8 cellular contexts compared by ENCODE assay signal in the genomic region with DNA sequence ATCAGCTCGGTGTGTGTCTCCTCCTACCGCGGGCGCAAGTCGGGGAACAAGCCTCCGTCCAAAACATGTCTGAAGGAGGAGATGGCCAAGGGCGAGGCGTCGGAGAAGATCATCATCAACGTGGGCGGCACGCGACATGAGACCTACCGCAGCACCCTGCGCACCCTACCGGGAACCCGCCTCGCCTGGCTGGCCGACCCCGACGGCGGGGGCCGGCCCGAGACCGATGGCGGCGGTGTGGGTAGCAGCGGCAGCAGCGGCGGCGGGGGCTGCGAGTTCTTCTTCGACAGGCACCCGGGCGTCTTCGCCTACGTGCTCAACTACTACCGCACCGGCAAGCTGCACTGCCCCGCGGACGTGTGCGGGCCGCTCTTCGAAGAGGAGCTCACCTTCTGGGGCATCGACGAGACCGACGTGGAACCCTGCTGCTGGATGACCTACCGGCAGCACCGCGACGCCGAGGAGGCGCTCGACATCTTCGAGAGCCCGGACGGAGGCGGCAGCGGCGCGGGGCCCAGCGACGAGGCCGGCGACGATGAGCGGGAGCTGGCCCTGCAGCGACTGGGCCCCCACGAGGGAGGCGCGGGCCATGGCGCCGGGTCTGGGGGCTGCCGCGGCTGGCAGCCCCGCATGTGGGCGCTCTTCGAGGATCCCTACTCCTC. TPM values are rescaled to one million over a fixed set of nuclear protein-coding genes. Genes with fewer than 3 reads are reported as not detected.
A peak's percentile ranks its signal among the peaks of the same experiment; 100 is the strongest.
DNase-seq lines count a peak whose midpoint lies in the region; ATAC-seq and TF ChIP-seq lines count a peak whose summit lies in the region.

No MANE protein-coding gene starts in this region.

- no peak for ATAC-seq in DND-41 (ENCODE audit: insufficient read depth, low read depth)
- ATAC-seq in RWPE2 (ENCODE audit: low read depth) = no peak
- ATAC-seq in HG03097 (IDR thresholded peaks at IDR 0.05; ENCODE audit: low FRiP score, unreplicated experiment) = no peak
- ATAC-seq in HG03354 (IDR thresholded peaks at IDR 0.05; ENCODE audit: poor library complexity, severe bottlenecking, unreplicated experiment) = no peak

- H3K79me2 ChIP-seq in DND-41 (ENCODE audit: insufficient read depth, low read length) = peaks cover 44% of the 10 kb centered on the region
- no peaks in the 10 kb centered on the region for H3K79me2 ChIP-seq in osteoblast (ENCODE audit: insufficient read depth, low read length)

- H3K27me3 ChIP-seq in DND-41 (ENCODE audit: insufficient read depth, low read length, poor library complexity) = no peaks in the 10 kb centered on the region
- peaks cover 10% of the 10 kb centered on the region for H3K27me3 ChIP-seq in RWPE2 (ENCODE audit: insufficient read depth, poor library complexity, severe bottlenecking)
- peaks cover 8% of the 10 kb centered on the region for H3K27me3 ChIP-seq in osteoblast (ENCODE audit: insufficient read depth, low read length)

- H4K20me1 ChIP-seq in DND-41 (ENCODE audit: insufficient read depth, low read length) (peaks cover 45% of the 10 kb centered on the region), osteoblast (ENCODE audit: insufficient read depth, low read length) (no peaks in the 10 kb centered on the region)

- DNase-seq in DND-41 (no peak), RWPE2 (ENCODE audit: low spot score) (no peak), osteoblast (ENCODE audit: insufficient read length, low spot score, missing footprints) (peak; percentile 54), pons (ENCODE audit: low spot score) (no peak), DMS114 treated with DMSO at 0.1 percent for 48 hours (lab: John Stamatoyannopoulos, UW; ENCODE audit: unreplicated experiment) (no peak)
- DNase-seq in effector CD8-positive, alpha-beta T cell (lab: John Stamatoyannopoulos, UW) = peak; percentile 26

- H3K4me2 ChIP-seq in DND-41 (ENCODE audit: insufficient read depth, low read length) = peak overlapping the region; percentile 78
- H3K4me2 ChIP-seq in osteoblast (ENCODE audit: insufficient read depth, low read length) = peak overlapping the region; percentile 82

- peak overlapping the region; percentile 81 for H3K9ac ChIP-seq in DND-41 (ENCODE audit: low read depth, low read length)

- H3K9me3 ChIP-seq in DND-41 (ENCODE audit: insufficient read depth, low read length, severe bottlenecking) = no peaks in the 10 kb centered on the region
- H3K9me3 ChIP-seq in RWPE2 (ENCODE audit: severe bottlenecking) = no peaks in the 10 kb centered on the region
- no peaks in the 10 kb centered on the region for H3K9me3 ChIP-seq in osteoblast (ENCODE audit: low read depth, low read length)

- TF ChIP-seq CTCF in DND-41 (IDR thresholded peaks at IDR 0.05; ENCODE audit: borderline replicate concordance, extremely low read depth, low read length, poor library complexity, severe bottlenecking) (no peak), RWPE2 (IDR thresholded peaks at IDR 0.05; ENCODE audit: poor library complexity, severe bottlenecking) (no peak), osteoblast (IDR thresholded peaks at IDR 0.05; ENCODE audit: extremely low read depth, low read depth, low read length) (no peak)

- H3K4me3 ChIP-seq in DND-41 (ENCODE audit: low read depth in 1 of 2, low read length in 2 of 2) = peak overlapping the region; percentile 65 to 84; a peak in 3 of 4 replicates
- peak overlapping the region; percentile 83 for H3K4me3 ChIP-seq in RWPE2 (ENCODE audit: severe bottlenecking)
- H3K4me3 ChIP-seq in osteoblast (ENCODE audit: insufficient read depth, low read length) = peak overlapping the region; percentile 69

- peaks cover 15% of the 10 kb centered on the region for H3K36me3 ChIP-seq in DND-41 (ENCODE audit: insufficient read depth, low read length)
- no peaks in the 10 kb centered on the region for H3K36me3 ChIP-seq in RWPE2 (ENCODE audit: low read depth)
- H3K36me3 ChIP-seq in osteoblast (ENCODE audit: insufficient read depth, low read length) = no peaks in the 10 kb centered on the region

- H3K4me1 ChIP-seq in DND-41 (ENCODE audit: insufficient read depth, low read length) (peaks cover 61% of the 10 kb centered on the region), RWPE2 (ENCODE audit: insufficient read depth, poor library complexity, severe bottlenecking) (no peaks in the 10 kb centered on the region), osteoblast (ENCODE audit: insufficient read depth, low read length) (peaks cover 4% of the 10 kb centered on the region)

- H3K27ac ChIP-seq in DND-41 (ENCODE audit: low read length) = peak overlapping the region; percentile 71
- no peak overlapping the region for H3K27ac ChIP-seq in RWPE2 (ENCODE audit: poor library complexity, severe bottlenecking)
- no peak overlapping the region for H3K27ac ChIP-seq in osteoblast (ENCODE audit: low read depth, low read length)

- H2AFZ ChIP-seq in DND-41 (ENCODE audit: low read depth, low read length) (peak overlapping the region; percentile 92), osteoblast (ENCODE audit: low read length) (peak overlapping the region; percentile 62)

RNA-seq across cellular contexts. Expression of a gene that starts 1.5 kb away (rescaled TPM):
- 1.4 and 1.5 TPM in 2 replicates for total RNA-seq in osteoblast

Comparison
In these comparisons a context has a peak if more than half of its experiments do, and no peak if none do; other contexts are left out.
1. DNase-seq: peak in effector CD8-positive, alpha-beta T cell (single experiment) and osteoblast (single experiment); none in DND-41 (single experiment), RWPE2 (single experiment), pons (single experiment) and DMS114 treated with DMSO at 0.1 percent for 48 hours (single experiment).
2. Peak in every context shown above with its lines, with median percentiles within 50 percentile points of each other: H3K4me3 ChIP-seq.